In the genomic region with DNA sequence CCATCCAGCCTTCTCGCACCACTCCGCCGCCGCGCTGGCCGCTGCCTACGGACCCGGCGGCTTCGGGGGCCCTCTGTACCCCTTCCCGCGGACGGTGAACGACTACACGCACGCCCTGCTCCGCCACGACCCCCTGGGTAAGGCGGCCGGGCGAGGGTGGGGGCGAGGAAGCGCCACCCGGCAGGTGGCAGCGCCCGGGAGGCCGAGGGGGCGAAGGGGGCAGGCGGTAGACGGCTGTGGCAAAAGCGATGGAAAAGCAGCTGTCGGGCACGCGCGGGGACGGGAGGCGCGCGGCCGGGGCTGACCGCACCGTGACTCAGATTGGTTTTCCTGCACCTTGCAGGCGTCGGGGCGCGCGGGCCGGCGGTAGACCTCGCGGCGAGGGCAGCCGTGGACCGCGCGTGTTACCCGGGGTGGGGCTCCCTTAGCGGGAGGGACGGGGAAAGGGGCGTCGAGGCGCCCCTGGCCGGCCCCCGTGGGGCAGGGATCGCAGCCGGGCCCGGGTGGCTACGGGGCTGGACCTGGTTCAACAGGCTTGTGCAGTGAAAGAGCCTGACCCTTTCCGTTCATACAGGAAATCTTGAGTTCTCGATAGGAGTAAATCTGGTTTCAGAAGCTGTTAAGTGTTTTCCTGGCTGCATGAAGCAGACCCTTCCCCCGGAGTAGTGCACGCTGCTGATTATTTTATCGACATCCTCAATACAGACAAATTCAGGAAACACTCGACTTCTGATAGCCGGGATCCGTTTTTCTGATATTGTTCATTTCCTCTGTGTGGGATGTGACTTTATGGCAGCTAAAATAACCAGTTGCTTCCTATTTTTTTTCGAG, we compare ENCODE assay signal across 8 cellular contexts. TPM values are rescaled to one million over a fixed set of nuclear protein-coding genes. Genes with fewer than 3 reads are reported as not detected.
DNase-seq lines count a peak whose midpoint lies in the region; ATAC-seq and TF ChIP-seq lines count a peak whose summit lies in the region.

No MANE protein-coding gene starts in this region.

- TF ChIP-seq EP300 in upper lobe of left lung (IDR thresholded peaks at IDR 0.05) = peak in 3 of 4 donors; percentile 44 to 87 (median 82)

- peak overlapping the region; percentile 98 for H3K23ac ChIP-seq in neuronal stem cell (ENCODE audit: low read depth, low read length, poor library complexity)

- peak in 1 of 4 donors; percentile 1 for TF ChIP-seq POLR2A in upper lobe of left lung (IDR thresholded peaks at IDR 0.05)

- H3K27me3 Mint-ChIP-seq in activated T-helper 17 cell treated with anti-CD3 and anti-CD28 coated beads, Interleukin-2, amount 50 U/mL, for 72 hours = peaks cover 46% of the 10 kb centered on the region

- H3K4me2 ChIP-seq in neuronal stem cell (ENCODE audit: insufficient read depth, low read length, poor library complexity, severe bottlenecking) = peak overlapping the region; percentile 62

- peak overlapping the region; percentile 3 for H4K8ac ChIP-seq in neuronal stem cell (ENCODE audit: low read depth, low read length)

- no peak for TF ChIP-seq CTCF in AG09309 (IDR thresholded peaks at IDR 0.05; ENCODE audit: control insufficient read depth, insufficient read depth, low read depth, low read length, missing control alignments)
- no peak for TF ChIP-seq CTCF in foreskin keratinocyte (conservative IDR thresholded peaks at IDR 0.05)
- no peak for TF ChIP-seq CTCF in upper lobe of left lung (IDR thresholded peaks at IDR 0.05)

- peaks cover 5% of the 10 kb centered on the region for H3K9me3 Mint-ChIP-seq in activated T-helper 17 cell treated with anti-CD3 and anti-CD28 coated beads, Interleukin-2, amount 50 U/mL, for 72 hours

- H2BK5ac ChIP-seq in neuronal stem cell (ENCODE audit: low read length) = no peak overlapping the region

- H3K18ac ChIP-seq in neuronal stem cell (ENCODE audit: low read length) = peak overlapping the region; percentile 83

- H3K4me3 ChIP-seq in AG09309 (ENCODE audit: control insufficient read depth, low read depth, low read length) (peak overlapping the region; percentile 16), H7 (ENCODE audit: insufficient read depth, low read depth, low read length) (peak overlapping the region; percentile 57), neuronal stem cell (ENCODE audit: low read length in 2 of 2) (peak overlapping the region; percentile 13 to 15), upper lobe of left lung (peak overlapping the region; percentile 75 to 94 (median 84))

- H3K4ac ChIP-seq in neuronal stem cell (ENCODE audit: low read length) = peak overlapping the region; percentile 76

- H3K4me3 Mint-ChIP-seq in activated T-helper 17 cell treated with anti-CD3 and anti-CD28 coated beads, Interleukin-2, amount 50 U/mL, for 72 hours = peak overlapping the region; percentile 68

- peak overlapping the region; percentile 95 for H2AFZ ChIP-seq in neuronal stem cell (ENCODE audit: low read length)

- no peaks in the 10 kb centered on the region for H3K4me1 ChIP-seq in foreskin keratinocyte
- peaks cover 0 to 2% of the 10 kb centered on the region in 2 donors for H3K4me1 ChIP-seq in neuronal stem cell (ENCODE audit: control insufficient read depth in 2 of 2, insufficient read depth in 1 of 2, low read depth in 1 of 2, low read length in 2 of 2)
- peaks cover 11 to 43% (median 17%) of the 10 kb centered on the region in 4 donors for H3K4me1 ChIP-seq in upper lobe of left lung

- no peak overlapping the region for H4K91ac ChIP-seq in neuronal stem cell (ENCODE audit: low read depth, low read length, poor library complexity)

- H2AK5ac ChIP-seq in neuronal stem cell (ENCODE audit: low read depth, low read length) = peak overlapping the region; percentile 63

- peak; percentile 77 for ATAC-seq in activated T-helper 17 cell treated with anti-CD3 and anti-CD28 coated beads, Interleukin-2, amount 50 U/mL, for 72 hours (replicated peaks)
- peak; percentile 60 for ATAC-seq in foreskin keratinocyte
- peak; percentile 71 to 80 for ATAC-seq in upper lobe of left lung (ENCODE audit: low FRiP score in 2 of 2)

- no peak overlapping the region for H2BK120ac ChIP-seq in neuronal stem cell (ENCODE audit: low read depth, low read length)

- peaks cover 9% of the 10 kb centered on the region for H3K36me3 Mint-ChIP-seq in activated T-helper 17 cell treated with anti-CD3 and anti-CD28 coated beads, Interleukin-2, amount 50 U/mL, for 72 hours (ENCODE audit: low read depth)

- H3K27ac Mint-ChIP-seq in activated T-helper 17 cell treated with anti-CD3 and anti-CD28 coated beads, Interleukin-2, amount 50 U/mL, for 72 hours = no peak overlapping the region

- H3K27me3 ChIP-seq in H7 (ENCODE audit: control insufficient read depth, insufficient read depth, low read length) (peaks cover 77% of the 10 kb centered on the region), foreskin keratinocyte (peaks cover 96% of the 10 kb centered on the region), neuronal stem cell (ENCODE audit: control insufficient read depth in 3 of 3, insufficient read depth in 3 of 3, low read depth in 1 of 3, low read length in 3 of 3) (peaks cover 43 to 79% (median 61%) of the 10 kb centered on the region in 3 experiments), upper lobe of left lung (peaks cover 0 to 9% (median 0%) of the 10 kb centered on the region in 4 donors)

- H2BK12ac ChIP-seq in neuronal stem cell (ENCODE audit: low read length) = no peak overlapping the region

- DNase-seq in AG09309 (ENCODE audit: low read depth) (no peak), H7 (peak; percentile 77), OCI-M1 (lab: John Stamatoyannopoulos, UW) (peak; percentile 96), foreskin keratinocyte (peak in 1 of 2 donors; percentile 38), neuronal stem cell (ENCODE audit: low spot score) (peak; percentile 29), upper lobe of left lung (peak; percentile 84 to 95), NCI-H1092 treated with DMSO at 0.1 percent for 48 hours (lab: John Stamatoyannopoulos, UW) (no peak)

- H3K9ac ChIP-seq in neuronal stem cell (ENCODE audit: low read depth, low read length, poor library complexity) = peak overlapping the region; percentile 77

- peaks cover 6% of the 10 kb centered on the region for H3K4me1 Mint-ChIP-seq in activated T-helper 17 cell treated with anti-CD3 and anti-CD28 coated beads, Interleukin-2, amount 50 U/mL, for 72 hours

- H3K36me3 ChIP-seq in H7 (replicated peaks; ENCODE audit: control insufficient read depth, insufficient read depth, low read length) = no peaks in the 10 kb centered on the region
- no peaks in the 10 kb centered on the region for H3K36me3 ChIP-seq in neuronal stem cell (replicated peaks in 1 of 2; ENCODE audit: control insufficient read depth in 2 of 2, insufficient read depth in 2 of 2, low read length in 2 of 2)
- H3K36me3 ChIP-seq in upper lobe of left lung = peaks cover 0 to 4% (median under 1%) of the 10 kb centered on the region in 4 donors

- H3K79me1 ChIP-seq in neuronal stem cell (ENCODE audit: low read depth, low read length) = peaks cover 1% of the 10 kb centered on the region

- H3K14ac ChIP-seq in neuronal stem cell (ENCODE audit: low read length) = no peak overlapping the region

- peak overlapping the region; percentile 37 for H2BK15ac ChIP-seq in neuronal stem cell (ENCODE audit: low read length)

- no peak overlapping the region for H3K27ac ChIP-seq in foreskin keratinocyte
- H3K27ac ChIP-seq in neuronal stem cell (replicated peaks; ENCODE audit: low read length) = no peak overlapping the region
- H3K27ac ChIP-seq in upper lobe of left lung = peak overlapping the region; percentile 90 to 99 (median 95)

- H3K9me3 ChIP-seq in neuronal stem cell (replicated peaks in 1 of 2; ENCODE audit: control insufficient read depth in 2 of 2, insufficient read depth in 1 of 2, low read depth in 1 of 2, low read length in 2 of 2) (peaks cover 0 to 10% of the 10 kb centered on the region in 2 donors), upper lobe of left lung (no peaks in the 10 kb centered on the region)

- no CpG with 5 or more reads among the region's 77 CpGs for WGBS in neuronal stem cell (ENCODE audit: extremely low coverage in 2 of 2, insufficient read length in 2 of 2, insufficient replicate concordance in 1 of 2), 2 donors
- WGBS in upper lobe of left lung, 2 donors = 5 to 12% methylated on average over 7 to 28 of the region's 77 CpGs

RNA-seq across cellular contexts. Expression of a gene that starts 0.7 kb away (rescaled TPM):
- total RNA-seq in H7 (2014; rRNA removed; shearing (Covaris generic)) = 7.0 and 7.2 TPM in 2 replicates
- 1 to 10 TPM in 1 of 2 donors, under 1 TPM in 1; 0.53 to 1.9 TPM for total RNA-seq in activated T-helper 17 cell treated with anti-CD3 and anti-CD28 coated beads, Interleukin-2, amount 50 U/mL, for 72 hours
- not detected in 2 replicates for total RNA-seq in foreskin keratinocyte
- polyA plus RNA-seq in foreskin keratinocyte = not detected in 2 replicates
- not detected for polyA plus RNA-seq in neuronal stem cell (2013, experiment 1 of 2)
- polyA plus RNA-seq in neuronal stem cell (2013, experiment 2 of 2) = not detected
- 10 to 100 TPM in 4 of 6 donors, 1 to 10 TPM in 2; 5.8 to 21.9 (median 15.8) TPM for total RNA-seq in upper lobe of left lung

Comparison
In these comparisons a context has a peak if more than half of its experiments do, and no peak if none do; other contexts are left out.
1. DNase-seq: peak in H7 (single experiment), OCI-M1 (single experiment), neuronal stem cell (single experiment) and upper lobe of left lung (2 of 2); none in AG09309 (single experiment) and NCI-H1092 treated with DMSO at 0.1 percent for 48 hours (single experiment).
2. H3K4me3 ChIP-seq: peak in every context shown above with its lines; median percentile 84 in upper lobe of left lung; 57 in H7; 16 in AG09309; 14 in neuronal stem cell.
3. H3K27ac ChIP-seq: peak in upper lobe of left lung (4 of 4); none in foreskin keratinocyte (single experiment) and neuronal stem cell (single experiment).
4. Peak in every context shown above with its lines, with median percentiles within 50 percentile points of each other: ATAC-seq.